In the genomic region with DNA sequence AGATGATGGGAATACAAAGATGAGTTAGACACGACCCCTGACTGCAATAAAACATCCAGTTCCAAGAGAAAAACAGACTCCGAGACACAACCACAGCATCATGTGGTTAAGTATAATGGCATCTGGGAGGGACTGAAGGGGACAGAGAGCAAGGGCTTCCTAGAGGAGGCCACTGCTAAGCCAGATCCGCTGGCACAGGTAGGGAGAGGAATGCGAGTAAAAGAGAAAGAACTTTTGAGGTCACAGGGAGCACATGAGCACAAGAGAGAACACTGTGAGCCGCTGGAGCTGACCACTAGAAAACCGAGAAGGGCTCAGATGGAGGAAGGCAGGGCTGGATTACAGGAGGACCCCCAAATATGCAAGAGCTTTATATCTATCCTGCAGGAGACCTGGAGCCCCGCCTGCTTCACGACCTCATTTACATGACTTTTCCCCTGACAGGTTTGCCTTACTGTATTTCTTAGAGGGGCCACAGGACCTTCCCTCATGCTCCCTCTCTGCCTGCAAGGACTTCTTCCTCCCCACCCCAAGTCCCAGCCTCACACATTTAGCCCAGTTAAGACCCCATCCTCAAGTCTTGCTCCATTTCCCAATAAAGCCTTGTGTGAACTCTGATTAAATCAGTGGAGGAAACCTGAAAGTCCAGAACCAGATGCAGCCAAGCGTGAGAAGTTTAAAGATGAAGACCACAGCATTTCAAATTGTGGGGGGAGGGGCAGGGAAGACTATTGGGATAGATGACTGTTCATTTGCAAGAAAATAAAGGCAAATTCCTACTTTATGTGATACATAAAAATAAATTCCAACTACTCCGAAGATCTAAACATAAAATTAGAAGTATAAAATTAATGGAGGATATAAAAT, we compare ENCODE assay signal across 21 cellular contexts. TPM values are rescaled to one million over a fixed set of nuclear protein-coding genes. Genes with fewer than 3 reads are reported as not detected.
A peak's percentile ranks its signal among the peaks of the same experiment; 100 is the strongest.
DNase-seq lines count a peak whose midpoint lies in the region; ATAC-seq and TF ChIP-seq lines count a peak whose summit lies in the region.
"Had no signal": no experiment of that assay in that cellular context is flagged by ENCODE, and none has a peak within 500 bp of the region (broad histone marks: within the 10 kb centered on the region; RNA-seq: fewer than 3 reads in every experiment).

No MANE protein-coding gene starts in this region.

- H3K27ac ChIP-seq in GM23338 (ENCODE audit: low read depth): 0 out of 2 replicates have a peak overlapping the region, but pooled peaks have one; percentile 59
- peak overlapping the region; percentile 72 for H3K27ac ChIP-seq in caudate nucleus (ENCODE audit: low read depth, low read length)
- H3K27ac ChIP-seq: BLaER1 treated with 17β-estradiol and CSF1 and Interleukin-3, amounts not matched to agents 10 nM and 100 nM had no signal

- DNase-seq in GM23338 (ENCODE audit: low spot score) (peak; percentile 9), LNCaP clone FGC (ENCODE audit: low read depth) (peak; percentile 10), caudate nucleus (lab: John Stamatoyannopoulos, UW) (no peak), left kidney (ENCODE audit: low read depth, low spot score) (peak; percentile 77), NCI-H1694 treated with DMSO at 0.1 percent for 48 hours (lab: John Stamatoyannopoulos, UW) (no peak)
- no peak for DNase-seq in effector CD4-positive, alpha-beta T cell
- DNase-seq: CD8-positive, alpha-beta memory T cell; IMR-90; NCI-H1048; NCI-H1436; NCI-H2029; NCI-H446 treated with DMSO at 0.1 percent for 48 hours; NCI-H748 treated with DMSO at 0.1 percent for 48 hours; NK-92 treated with Interleukin-12 subunit alpha and Interleukin-12 subunit beta, amount 100 ng/mL, for 24 hours; SHP77 had no signal

- H3K4me1 Mint-ChIP-seq in GM23338: peaks cover 14% of the 10 kb centered on the region
- H3K4me1 Mint-ChIP-seq: CD8-positive, alpha-beta memory T cell had no signal

- peak overlapping the region; percentile 19; the same call in 1 of the 2 replicates for H3K4me2 ChIP-seq in GM23338
- H3K4me2 ChIP-seq: BLaER1 treated with 17β-estradiol and CSF1 and Interleukin-3, amounts not matched to agents 10 nM and 100 nM had no signal

- H3K27me3 Mint-ChIP-seq in GM23338 (ENCODE audit: insufficient read depth, low read depth, poor library complexity): no peaks in the 10 kb centered on the region

- no peak overlapping the region for H3K4me3 Mint-ChIP-seq in GM23338
- H3K4me3 Mint-ChIP-seq: CD8-positive, alpha-beta memory T cell had no signal

- H3K9me2 ChIP-seq in GM23338 (ENCODE audit: insufficient read depth): peaks cover 2% of the 10 kb centered on the region

- TF ChIP-seq CTCF in GM23338 (conservative IDR thresholded peaks at IDR 0.05; ENCODE audit: low read depth in 2 of 2) (no peak), LNCaP clone FGC (IDR thresholded peaks at IDR 0.05; ENCODE audit: control insufficient read depth, extremely low read depth, insufficient read depth) (no peak)

- H3K4me3 ChIP-seq in GM23338 (no peak overlapping the region), LNCaP clone FGC (ENCODE audit: low read depth, low read length) (no peak overlapping the region)
- H3K4me3 ChIP-seq: BLaER1 treated with 17β-estradiol and CSF1 and Interleukin-3, amounts not matched to agents 10 nM and 100 nM; HAP-1 had no signal

- no peaks in the 10 kb centered on the region for H4K20me1 ChIP-seq in GM23338 (replicated peaks; ENCODE audit: insufficient read depth)
- H4K20me1 ChIP-seq: BLaER1 treated with 17β-estradiol and CSF1 and Interleukin-3, amounts not matched to agents 10 nM and 100 nM had no signal

- no peaks in the 10 kb centered on the region for H3F3A ChIP-seq in GM23338 (replicated peaks; ENCODE audit: low read depth)

- peak overlapping the region; percentile 60; the same call in 1 of the 2 replicates for H2AFZ ChIP-seq in GM23338

- peaks cover 5% of the 10 kb centered on the region; the same call in 2 of the 3 replicates for H3K36me3 Mint-ChIP-seq in GM23338 (ENCODE audit: low read depth)

- H3K79me2 ChIP-seq in GM23338 (replicated peaks; ENCODE audit: insufficient read depth): no peaks in the 10 kb centered on the region

- peaks cover 13% of the 10 kb centered on the region for H3K4me1 ChIP-seq in GM23338 (ENCODE audit: insufficient read depth)
- H3K4me1 ChIP-seq: HAP-1 had no signal

- no peaks in the 10 kb centered on the region for H3K27me3 ChIP-seq in GM23338 (ENCODE audit: insufficient read depth)
- H3K27me3 ChIP-seq: BLaER1 treated with 17β-estradiol and CSF1 and Interleukin-3, amounts not matched to agents 10 nM and 100 nM had no signal

- no peak overlapping the region; the same call in 1 of the 2 replicates for H3K27ac Mint-ChIP-seq in GM23338
- H3K27ac Mint-ChIP-seq: CD8-positive, alpha-beta memory T cell had no signal

- ATAC-seq in GM23338 (peak; percentile 61), HG02759 (IDR thresholded peaks at IDR 0.05; ENCODE audit: unreplicated experiment) (no peak), GM21723 (IDR thresholded peaks at IDR 0.05; ENCODE audit: unreplicated experiment) (no peak)
- ATAC-seq: SK-N-SH treated with all-trans-retinoic acid at 6 μM for 48 hours had no signal

- no peaks in the 10 kb centered on the region for H3K36me3 ChIP-seq in GM23338 (ENCODE audit: insufficient read depth)
- H3K36me3 ChIP-seq: BLaER1 treated with 17β-estradiol and CSF1 and Interleukin-3, amounts not matched to agents 10 nM and 100 nM; HAP-1 had no signal

- H3K9me3 Mint-ChIP-seq in GM23338: no peaks in the 10 kb centered on the region

TF ChIP-seq in GM23338, 12 proteins besides CTCF, POLR2A, EP300 and RAD21 (continues in another document):
- TF ChIP-seq EZH2phosphoT487 (IDR thresholded peaks at IDR 0.05; ENCODE audit: unreplicated experiment): no peak
- no peak for TF ChIP-seq EZH2 (IDR thresholded peaks at IDR 0.05; ENCODE audit: low read depth, unreplicated experiment)
- TF ChIP-seq STAT1 (IDR thresholded peaks at IDR 0.05; ENCODE audit: unreplicated experiment): no peak
- TF ChIP-seq, protein P1, sequence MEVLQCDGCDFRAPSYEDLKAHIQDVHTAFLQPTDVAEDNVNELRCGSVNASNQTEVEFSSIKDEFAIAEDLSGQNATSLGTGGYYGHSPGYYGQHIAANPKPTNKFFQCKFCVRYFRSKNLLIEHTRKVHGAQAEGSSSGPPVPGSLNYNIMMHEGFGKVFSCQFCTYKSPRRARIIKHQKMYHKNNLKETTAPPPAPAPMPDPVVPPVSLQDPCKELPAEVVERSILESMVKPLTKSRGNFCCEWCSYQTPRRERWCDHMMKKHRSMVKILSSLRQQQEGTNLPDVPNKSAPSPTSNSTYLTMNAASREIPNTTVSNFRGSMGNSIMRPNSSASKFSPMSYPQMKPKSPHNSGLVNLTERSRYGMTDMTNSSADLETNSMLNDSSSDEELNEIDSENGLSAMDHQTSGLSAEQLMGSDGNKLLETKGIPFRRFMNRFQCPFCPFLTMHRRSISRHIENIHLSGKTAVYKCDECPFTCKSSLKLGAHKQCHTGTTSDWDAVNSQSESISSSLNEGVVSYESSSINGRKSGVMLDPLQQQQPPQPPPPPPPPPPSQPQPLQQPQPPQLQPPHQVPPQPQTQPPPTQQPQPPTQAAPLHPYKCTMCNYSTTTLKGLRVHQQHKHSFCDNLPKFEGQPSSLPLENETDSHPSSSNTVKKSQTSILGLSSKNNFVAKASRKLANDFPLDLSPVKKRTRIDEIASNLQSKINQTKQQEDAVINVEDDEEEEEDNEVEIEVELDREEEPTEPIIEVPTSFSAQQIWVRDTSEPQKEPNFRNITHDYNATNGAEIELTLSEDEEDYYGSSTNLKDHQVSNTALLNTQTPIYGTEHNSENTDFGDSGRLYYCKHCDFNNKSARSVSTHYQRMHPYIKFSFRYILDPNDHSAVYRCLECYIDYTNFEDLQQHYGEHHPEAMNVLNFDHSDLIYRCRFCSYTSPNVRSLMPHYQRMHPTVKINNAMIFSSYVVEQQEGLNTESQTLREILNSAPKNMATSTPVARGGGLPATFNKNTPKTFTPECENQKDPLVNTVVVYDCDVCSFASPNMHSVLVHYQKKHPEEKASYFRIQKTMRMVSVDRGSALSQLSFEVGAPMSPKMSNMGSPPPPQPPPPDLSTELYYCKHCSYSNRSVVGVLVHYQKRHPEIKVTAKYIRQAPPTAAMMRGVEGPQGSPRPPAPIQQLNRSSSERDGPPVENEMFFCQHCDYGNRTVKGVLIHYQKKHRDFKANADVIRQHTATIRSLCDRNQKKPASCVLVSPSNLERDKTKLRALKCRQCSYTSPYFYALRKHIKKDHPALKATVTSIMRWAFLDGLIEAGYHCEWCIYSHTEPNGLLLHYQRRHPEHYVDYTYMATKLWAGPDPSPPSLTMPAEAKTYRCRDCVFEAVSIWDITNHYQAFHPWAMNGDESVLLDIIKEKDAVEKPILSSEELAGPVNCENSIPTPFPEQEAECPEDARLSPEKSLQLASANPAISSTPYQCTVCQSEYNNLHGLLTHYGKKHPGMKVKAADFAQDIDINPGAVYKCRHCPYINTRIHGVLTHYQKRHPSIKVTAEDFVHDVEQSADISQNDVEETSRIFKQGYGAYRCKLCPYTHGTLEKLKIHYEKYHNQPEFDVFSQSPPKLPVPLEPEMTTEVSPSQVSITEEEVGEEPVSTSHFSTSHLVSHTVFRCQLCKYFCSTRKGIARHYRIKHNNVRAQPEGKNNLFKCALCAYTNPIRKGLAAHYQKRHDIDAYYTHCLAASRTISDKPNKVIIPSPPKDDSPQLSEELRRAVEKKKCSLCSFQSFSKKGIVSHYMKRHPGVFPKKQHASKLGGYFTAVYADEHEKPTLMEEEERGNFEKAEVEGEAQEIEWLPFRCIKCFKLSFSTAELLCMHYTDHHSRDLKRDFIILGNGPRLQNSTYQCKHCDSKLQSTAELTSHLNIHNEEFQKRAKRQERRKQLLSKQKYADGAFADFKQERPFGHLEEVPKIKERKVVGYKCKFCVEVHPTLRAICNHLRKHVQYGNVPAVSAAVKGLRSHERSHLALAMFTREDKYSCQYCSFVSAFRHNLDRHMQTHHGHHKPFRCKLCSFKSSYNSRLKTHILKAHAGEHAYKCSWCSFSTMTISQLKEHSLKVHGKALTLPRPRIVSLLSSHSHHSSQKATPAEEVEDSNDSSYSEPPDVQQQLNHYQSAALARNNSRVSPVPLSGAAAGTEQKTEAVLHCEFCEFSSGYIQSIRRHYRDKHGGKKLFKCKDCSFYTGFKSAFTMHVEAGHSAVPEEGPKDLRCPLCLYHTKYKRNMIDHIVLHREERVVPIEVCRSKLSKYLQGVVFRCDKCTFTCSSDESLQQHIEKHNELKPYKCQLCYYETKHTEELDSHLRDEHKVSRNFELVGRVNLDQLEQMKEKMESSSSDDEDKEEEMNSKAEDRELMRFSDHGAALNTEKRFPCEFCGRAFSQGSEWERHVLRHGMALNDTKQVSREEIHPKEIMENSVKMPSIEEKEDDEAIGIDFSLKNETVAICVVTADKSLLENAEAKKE (CRISPR knock-in tag; IDR thresholded peaks at IDR 0.05): no peak
- no peak for TF ChIP-seq CREB1 (CRISPR knock-in tag; IDR thresholded peaks at IDR 0.05; ENCODE audit: low read depth)
- TF ChIP-seq ZNF331 (CRISPR knock-in tag; IDR thresholded peaks at IDR 0.05; ENCODE audit: low read depth): no peak

RNA-seq across cellular contexts. Expression of a gene that starts 29.6 kb away (rescaled TPM):
- total RNA-seq in GM23338 (2014; rRNA removed; shearing (Covaris generic)): 5.5 and 7.9 TPM in 2 replicates
- polyA plus RNA-seq in GM23338 (2016; fragmentation: Nextera tagmentation; extraction: Ambion mirVana): 2.5 and 3.4 TPM in 2 replicates
- total RNA-seq: OCI-LY7 had no signal

Comparison
In these comparisons a context has a peak if more than half of its experiments do, and no peak if none do; other contexts are left out.
1. DNase-seq: peak in GM23338 (single experiment), LNCaP clone FGC (single experiment) and left kidney (single experiment); none in caudate nucleus (0 of 61), effector CD4-positive, alpha-beta T cell (single experiment) and NCI-H1694 treated with DMSO at 0.1 percent for 48 hours (single experiment).